14 cellular contexts compared by ENCODE assay signal in the genomic region with DNA sequence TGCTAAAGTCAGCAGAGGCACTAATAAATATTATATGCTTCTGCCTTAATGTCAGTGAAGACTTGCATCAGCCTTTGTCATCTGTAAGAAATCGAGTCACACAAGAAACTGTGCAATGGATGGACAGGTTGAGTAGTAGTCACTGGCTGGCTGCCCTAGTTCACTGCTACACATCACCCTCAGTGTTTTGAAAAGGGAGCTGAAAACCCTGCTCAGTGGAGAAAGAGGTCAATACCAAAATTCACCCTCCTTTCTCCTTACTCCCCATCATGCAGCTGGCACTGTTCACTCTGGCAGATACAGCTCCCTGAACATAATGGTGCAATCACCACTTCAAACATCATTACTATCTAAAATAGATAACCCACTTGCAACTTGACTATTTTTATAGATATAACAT. TPM values are rescaled to one million over a fixed set of nuclear protein-coding genes. Genes with fewer than 3 reads are reported as not detected.
"Had no signal": no experiment of that assay in that cellular context is flagged by ENCODE, and none has a peak within 500 bp of the region (broad histone marks: within the 10 kb centered on the region; RNA-seq: fewer than 3 reads in every experiment).

No MANE protein-coding gene starts in this region.

- DNase-seq: effector memory CD4-positive, alpha-beta T cell; foreskin keratinocyte; kidney; left cardiac atrium; left ventricle myocardium inferior; lower lobe of right lung; naive B cell; stimulated activated CD4-positive, alpha-beta T cell treated with anti-CD3 and anti-CD28 coated beads, Interleukin-2, amount 100 ng/mL, for 24 hours; stimulated activated CD4-positive, alpha-beta T cell treated with anti-CD3 and anti-CD28 coated beads, Interleukin-4, amount 100 ng/mL, for 4 hours; stimulated activated naive CD4-positive, alpha-beta T cell treated with Interleukin-2 at 50 U/mL for 16 hours had no signal

- H3K27ac ChIP-seq: foreskin keratinocyte, left ventricle myocardium inferior, lower lobe of right lung, skin epidermis had no signal

- H3K27ac Mint-ChIP-seq: memory B cell, naive B cell, nephron, type B pancreatic cell had no signal

- H3K9me3 Mint-ChIP-seq: memory B cell, nephron, type B pancreatic cell had no signal

- H3K36me3 Mint-ChIP-seq: memory B cell, naive B cell, type B pancreatic cell had no signal

- H3K4me3 Mint-ChIP-seq: memory B cell, naive B cell, nephron, type B pancreatic cell had no signal

- ATAC-seq: foreskin keratinocyte, lower lobe of right lung had no signal

- H3K9me3 ChIP-seq: lower lobe of right lung had no signal

- H3K4me1 Mint-ChIP-seq: memory B cell, naive B cell, nephron had no signal

- H3K4me1 ChIP-seq: foreskin keratinocyte, left ventricle myocardium inferior, lower lobe of right lung had no signal

- H3K4me3 ChIP-seq: left ventricle myocardium inferior, lower lobe of right lung, skin epidermis had no signal

- H3K36me3 ChIP-seq: left ventricle myocardium inferior, lower lobe of right lung had no signal

RNA-seq across cellular contexts. Expression of gene ANKS1B, which starts 6.6 kb away (rescaled TPM):
- polyA plus RNA-seq: foreskin keratinocyte had no signal
